8 cellular contexts compared by ENCODE assay signal in the genomic region with DNA sequence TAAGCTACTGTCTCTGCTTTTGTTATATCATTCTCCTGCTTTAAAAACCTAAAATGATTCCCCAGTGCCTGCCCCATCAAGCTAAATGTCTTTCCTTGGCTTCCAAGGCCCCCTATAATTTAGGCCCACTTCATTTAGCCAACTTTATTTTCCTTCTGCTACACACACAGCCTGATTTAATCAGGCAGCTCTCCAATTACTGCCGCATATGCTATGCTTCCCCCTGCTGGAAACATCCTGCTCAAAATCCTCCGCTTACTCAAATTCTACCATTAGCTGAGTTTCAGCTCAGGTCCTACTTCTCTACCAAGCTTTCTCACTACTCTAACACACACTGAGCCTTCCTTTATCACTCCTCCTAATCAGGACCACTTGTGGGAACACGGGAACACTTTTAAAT. TPM values are rescaled to one million over a fixed set of nuclear protein-coding genes. Genes with fewer than 3 reads are reported as not detected.
DNase-seq lines count a peak whose midpoint lies in the region; ATAC-seq and TF ChIP-seq lines count a peak whose summit lies in the region.

No MANE protein-coding gene starts in this region.

- peaks cover 34% of the 10 kb centered on the region for H3K36me3 Mint-ChIP-seq in activated T-helper 2 cell treated with anti-CD3 and anti-CD28 coated beads, Interferon-gamma antibody, Interleukin-2, Interleukin-4, amounts not matched to agents 10 μg/mL and 5 μg/mL and 100 μg/mL, durations not matched to agents 14 hours and 24 hours and 36 hours (ENCODE audit: low read depth)

- no peaks in the 10 kb centered on the region for H3K9me1 ChIP-seq in IMR-90 (ENCODE audit: insufficient read depth, low read length)

- in situ Hi-C loops in IMR-90 (cut with MboI; ENCODE audit: low sequenced_read_pairs) = no loop called here

- TF ChIP-seq POLR2A in IMR-90 (IDR thresholded peaks at IDR 0.05; ENCODE audit: low read depth, low read length) = no peak

- no peak overlapping the region for H2BK20ac ChIP-seq in IMR-90 (ENCODE audit: low read depth, low read length)

- WGBS in IMR-90 (ENCODE audit: extremely low coverage in 2 of 2, insufficient read length in 1 of 2), 2 experiments = 53% methylated on average over 2 of the region's 3 CpGs; no CpG with 5 or more reads in 1 of the 2 experiments

- H2AK5ac ChIP-seq in IMR-90 (ENCODE audit: low read depth, low read length) = no peak overlapping the region

- H3K9me3 Mint-ChIP-seq in activated T-helper 2 cell treated with anti-CD3 and anti-CD28 coated beads, Interferon-gamma antibody, Interleukin-2, Interleukin-4, amounts not matched to agents 10 μg/mL and 5 μg/mL and 100 μg/mL, durations not matched to agents 14 hours and 24 hours and 36 hours = no peaks in the 10 kb centered on the region

- H3K27ac Mint-ChIP-seq in activated T-helper 2 cell treated with anti-CD3 and anti-CD28 coated beads, Interferon-gamma antibody, Interleukin-2, Interleukin-4, amounts not matched to agents 10 μg/mL and 5 μg/mL and 100 μg/mL, durations not matched to agents 14 hours and 24 hours and 36 hours = peak overlapping the region; percentile 1

- CTCF ChIA-PET in IMR-90 (lab: Yijun Ruan, JAX) = interaction anchor here (0.6 to 1.9 kb wide), 5 partner anchors 9 to 1348 kb away, joined by 3 to 11 read pairs (median 5); no protein-coding TSS in a partner anchor

- no peak overlapping the region for H4K8ac ChIP-seq in IMR-90 (ENCODE audit: low read depth in 2 of 2, low read length in 2 of 2)

- H3K36me3 ChIP-seq in IMR-90 (ENCODE audit: control insufficient read depth, insufficient read depth, low read length) = peaks cover 5% of the 10 kb centered on the region; the same call in 1 of the 2 replicates

- DNase-seq in GM03348 (ENCODE audit: low spot score) (peak; percentile 26), IMR-90 (peak; percentile 26), left kidney (ENCODE audit: low read depth, low spot score) (peak; percentile 51), RPMI8226 (no peak), EL (no peak), HK-2 (ENCODE audit: unreplicated experiment) (no peak)
- no peak for DNase-seq in activated T-helper 2 cell treated with anti-CD3 and anti-CD28 coated beads, Interferon-gamma antibody, Interleukin-2, Interleukin-4, amounts not matched to agents 10 μg/mL and 5 μg/mL and 100 μg/mL, durations not matched to agents 14 hours and 24 hours and 36 hours (ENCODE audit: low spot score)
- DNase-seq in activated naive CD4-positive, alpha-beta T cell treated with anti-CD3 and anti-CD28 coated beads, Interleukin-2, amount 50 U/mL, for 16 hours = no peak

- no peaks in the 10 kb centered on the region for H4K20me1 ChIP-seq in IMR-90 (ENCODE audit: insufficient read depth, low read length)

- peaks cover 25% of the 10 kb centered on the region for H3K4me1 Mint-ChIP-seq in activated T-helper 2 cell treated with anti-CD3 and anti-CD28 coated beads, Interferon-gamma antibody, Interleukin-2, Interleukin-4, amounts not matched to agents 10 μg/mL and 5 μg/mL and 100 μg/mL, durations not matched to agents 14 hours and 24 hours and 36 hours (ENCODE audit: low read depth)

- H3K4me1 ChIP-seq in IMR-90 (ENCODE audit: control insufficient read depth, insufficient read depth, low read length) = no peaks in the 10 kb centered on the region

- H3K9ac ChIP-seq in IMR-90 (ENCODE audit: low read depth, low read length) = no peak overlapping the region

- intact Hi-C loops in IMR-90 (cut with micrococcal nuclease) = no loop called here
- intact Hi-C loops in activated T-helper 2 cell treated with anti-CD3 and anti-CD28 coated beads, Interferon-gamma antibody, Interleukin-2, Interleukin-4, amounts not matched to agents 10 μg/mL and 5 μg/mL and 100 μg/mL, durations not matched to agents 14 hours and 24 hours and 36 hours (cut with micrococcal nuclease) = no loop called here

- no peaks in the 10 kb centered on the region for H3K27me3 ChIP-seq in IMR-90 (ENCODE audit: control insufficient read depth, insufficient read depth, low read length)

- no peak overlapping the region for H3K4me3 Mint-ChIP-seq in activated T-helper 2 cell treated with anti-CD3 and anti-CD28 coated beads, Interferon-gamma antibody, Interleukin-2, Interleukin-4, amounts not matched to agents 10 μg/mL and 5 μg/mL and 100 μg/mL, durations not matched to agents 14 hours and 24 hours and 36 hours (ENCODE audit: low read depth)

- no peak overlapping the region for H2BK5ac ChIP-seq in IMR-90 (ENCODE audit: low read depth, low read length, poor library complexity, severe bottlenecking)

- no peak overlapping the region for H3K4me2 ChIP-seq in IMR-90 (ENCODE audit: low read depth, low read length)

- H3K4me3 ChIP-seq in IMR-90 (ENCODE audit: insufficient read depth, low read depth, low read length) = no peak overlapping the region

- H3K18ac ChIP-seq in IMR-90 (ENCODE audit: low read depth, low read length) = no peak overlapping the region

- dilution Hi-C loops in IMR-90 (cut with HindIII; ENCODE audit: low sequenced_read_pairs, unreplicated experiment) = no loop called here

- H3K4ac ChIP-seq in IMR-90 (ENCODE audit: low read depth, low read length) = no peak overlapping the region

- H2AK9ac ChIP-seq in IMR-90 (replicated peaks; ENCODE audit: low read depth, low read length, poor library complexity) = no peak overlapping the region

- BruUV-seq in IMR-90 (replicated peaks; lab: Mats Ljungman, UMichigan) = no TSS peak

- no peak overlapping the region for H2BK120ac ChIP-seq in IMR-90 (ENCODE audit: low read depth, low read length)

- no peaks in the 10 kb centered on the region; a peak in 1 of 4 replicates for H3K79me1 ChIP-seq in IMR-90 (ENCODE audit: low read depth in 1 of 2, low read length in 2 of 2)

- peak; percentile 22; the same call in 1 of the 2 replicates for TF ChIP-seq RAD21 in IMR-90 (IDR thresholded peaks at IDR 0.05; ENCODE audit: low read length)

- no peak; the same call in 1 of the 2 replicates for ATAC-seq in IMR-90 (ENCODE audit: low read depth)

- no peak overlapping the region for H2BK15ac ChIP-seq in IMR-90 (ENCODE audit: low read depth, low read length)

- POLR2A ChIA-PET in IMR-90 (lab: Charles Lee; ENCODE audit: unreplicated experiment) = no interaction called here

- H4K5ac ChIP-seq in IMR-90 (ENCODE audit: low read depth, low read length) = no peak overlapping the region

- no peak overlapping the region for H3K27ac ChIP-seq in IMR-90 (ENCODE audit: insufficient read depth, low read length)

- H3K14ac ChIP-seq in IMR-90 (replicated peaks; ENCODE audit: low read depth, low read length) = no peak overlapping the region

- no peak overlapping the region for H2AFZ ChIP-seq in IMR-90 (replicated peaks; ENCODE audit: low read length, poor library complexity)

- peak; percentile 24 for TF ChIP-seq CTCF in IMR-90 (conservative IDR thresholded peaks at IDR 0.05; ENCODE audit: low read depth, low read length)

- H3K9me3 ChIP-seq in IMR-90 (ENCODE audit: control insufficient read depth, insufficient read depth, low read length) = no peaks in the 10 kb centered on the region

- no peak overlapping the region for H4K91ac ChIP-seq in IMR-90 (ENCODE audit: insufficient read depth, low read depth, low read length)

- no peaks in the 10 kb centered on the region for H3K27me3 Mint-ChIP-seq in activated T-helper 2 cell treated with anti-CD3 and anti-CD28 coated beads, Interferon-gamma antibody, Interleukin-2, Interleukin-4, amounts not matched to agents 10 μg/mL and 5 μg/mL and 100 μg/mL, durations not matched to agents 14 hours and 24 hours and 36 hours (ENCODE audit: low read depth)

- no peak overlapping the region for H3K56ac ChIP-seq in IMR-90 (ENCODE audit: extremely low read depth, insufficient read depth, low read length)

- H3K23ac ChIP-seq in IMR-90 (ENCODE audit: low read depth, low read length) = no peak overlapping the region

TF ChIP-seq in IMR-90, 13 proteins besides CTCF, POLR2A, EP300 and RAD21:
- TF ChIP-seq SMC3 (IDR thresholded peaks at IDR 0.05; ENCODE audit: low read depth, low read length) (0 out of 2 replicates have a peak, but pooled peaks have one; percentile 14), FOS (IDR thresholded peaks at IDR 0.05; ENCODE audit: low read depth, low read length) (no peak)

RNA-seq across cellular contexts. Expression of gene LAMP2, which starts 17.0 kb away (rescaled TPM):
- 114 and 129 TPM in 2 replicates for total RNA-seq in IMR-90 (2012; rRNA removed)
- polyA plus RNA-seq in IMR-90 (2012; rRNA removed) = 71.8 and 78.1 TPM in 2 replicates
- polyA plus RNA-seq in IMR-90 (2012; cell fraction: cytosol; rRNA removed) = 17.4 and 27.4 TPM in 2 replicates
- polyA plus RNA-seq in IMR-90 (2012; cell fraction: nucleus; rRNA removed; ENCODE audit: low replicate concordance) = 6.0 and 36.8 TPM in 2 replicates
- total RNA-seq in activated T-helper 2 cell treated with anti-CD3 and anti-CD28 coated beads, Interferon-gamma antibody, Interleukin-2, Interleukin-4, amounts not matched to agents 10 μg/mL and 5 μg/mL and 100 μg/mL, durations not matched to agents 14 hours and 24 hours and 36 hours = 39.8 and 40.7 TPM in 2 replicates

Comparison
In these comparisons a context has a peak if more than half of its experiments do, and no peak if none do; other contexts are left out.
1. DNase-seq: peak in GM03348 (single experiment), IMR-90 (single experiment) and left kidney (single experiment); none in activated T-helper 2 cell treated with anti-CD3 and anti-CD28 coated beads, Interferon-gamma antibody, Interleukin-2, Interleukin-4, amounts not matched to agents 10 μg/mL and 5 μg/mL and 100 μg/mL, durations not matched to agents 14 hours and 24 hours and 36 hours (single experiment), RPMI8226 (single experiment), EL (single experiment), HK-2 (single experiment) and activated naive CD4-positive, alpha-beta T cell treated with anti-CD3 and anti-CD28 coated beads, Interleukin-2, amount 50 U/mL, for 16 hours (single experiment).